13 cellular contexts compared by ENCODE assay signal in genomic region chr2:237427807-237428506, GRCh38. TPM values are rescaled to one million over a fixed set of nuclear protein-coding genes. Genes with fewer than 3 reads are reported as not detected.
A peak's percentile ranks its signal among the peaks of the same experiment; 100 is the strongest.
DNase-seq lines count a peak whose midpoint lies in the region; ATAC-seq and TF ChIP-seq lines count a peak whose summit lies in the region.
"Had no signal": no experiment of that assay in that cellular context is flagged by ENCODE, and none has a peak within 500 bp of the region (broad histone marks: within the 10 kb centered on the region; RNA-seq: fewer than 3 reads in every experiment).

No MANE protein-coding gene starts in this region.

- BruUV-seq in MCF 10A (replicated peaks; lab: Mats Ljungman, UMichigan) (no TSS peak), PC-9 (replicated peaks; lab: Mats Ljungman, UMichigan) (no TSS peak)

- H4K20me1 ChIP-seq in PC-9 (ENCODE audit: insufficient read depth): no peaks in the 10 kb centered on the region

- no peaks in the 10 kb centered on the region for H3K9me3 Mint-ChIP-seq in MCF 10A (ENCODE audit: unreplicated experiment)
- no peaks in the 10 kb centered on the region for H3K9me3 Mint-ChIP-seq in naive thymus-derived CD8-positive, alpha-beta T cell
- H3K9me3 Mint-ChIP-seq: activated B cell treated with CpG ODN at 0.5 μM for 24 hours had no signal

- no peaks in the 10 kb centered on the region for H3K36me3 Mint-ChIP-seq in MCF 10A (ENCODE audit: insufficient read depth, unreplicated experiment)
- H3K36me3 Mint-ChIP-seq in naive thymus-derived CD8-positive, alpha-beta T cell: peaks cover 0 to 2% (median 2%) of the 10 kb centered on the region in 3 donors

- ATAC-seq in naive thymus-derived CD8-positive, alpha-beta T cell: peak; percentile 48 to 54
- ATAC-seq: HepG2 had no signal

- H3K27ac ChIP-seq in breast epithelium (no peak overlapping the region), PC-9 (no peak overlapping the region)

- H3K4me3 ChIP-seq in breast epithelium: no peak overlapping the region
- H3K4me3 ChIP-seq in PC-9: no peak overlapping the region

- H3K9me3 ChIP-seq in breast epithelium: no peaks in the 10 kb centered on the region
- 0 out of 2 replicates have a peak, but pooled peaks cover 4% of the 10 kb centered on the region for H3K9me3 ChIP-seq in PC-9 (ENCODE audit: insufficient read depth, low read depth)

- peaks cover 23% of the 10 kb centered on the region for H3K4me1 Mint-ChIP-seq in MCF 10A (ENCODE audit: insufficient read depth, unreplicated experiment)
- peaks cover 32 to 89% (median 74%) of the 10 kb centered on the region in 4 donors for H3K4me1 Mint-ChIP-seq in naive thymus-derived CD8-positive, alpha-beta T cell

- no peaks in the 10 kb centered on the region for H3K27me3 Mint-ChIP-seq in MCF 10A (ENCODE audit: insufficient read depth, unreplicated experiment)
- H3K27me3 Mint-ChIP-seq in naive thymus-derived CD8-positive, alpha-beta T cell: no peaks in the 10 kb centered on the region

- TF ChIP-seq CTCF in MCF 10A (IDR thresholded peaks at IDR 0.05; ENCODE audit: unreplicated experiment) (no peak), breast epithelium (IDR thresholded peaks at IDR 0.05) (no peak), PC-9 (conservative IDR thresholded peaks at IDR 0.05) (no peak)

- POLR2A ChIA-PET in MCF 10A (lab: Yijun Ruan, JAX) (no interaction called here), PC-9 (lab: Charles Lee; ENCODE audit: unreplicated experiment) (no interaction called here)
- POLR2A ChIA-PET in naive thymus-derived CD8-positive, alpha-beta T cell (lab: Charles Lee): interaction anchor here (0.6 to 3.8 kb wide), 9 partner anchors 10 to 47 kb away, joined by 3 to 37 read pairs (median 3); no protein-coding TSS in a partner anchor

- H3F3A ChIP-seq in PC-9 (ENCODE audit: insufficient read depth, low read depth): peaks cover 19% of the 10 kb centered on the region; the same call in 1 of the 2 replicates

- H3K4me3 Mint-ChIP-seq in MCF 10A (ENCODE audit: unreplicated experiment): no peak overlapping the region
- peak overlapping the region in 9 of 10 donors; percentile 37 to 79 (median 68) for H3K4me3 Mint-ChIP-seq in naive thymus-derived CD8-positive, alpha-beta T cell
- H3K4me3 Mint-ChIP-seq: activated B cell treated with CpG ODN at 0.5 μM for 24 hours had no signal

- H3K36me3 ChIP-seq in breast epithelium (no peaks in the 10 kb centered on the region), PC-9 (ENCODE audit: low read depth) (no peaks in the 10 kb centered on the region)

- no peaks in the 10 kb centered on the region for H3K9me2 ChIP-seq in PC-9 (ENCODE audit: insufficient read depth)

- DNase-seq in MCF 10A (ENCODE audit: unreplicated experiment) (no peak), breast epithelium (ENCODE audit: low spot score in 2 of 2) (no peak), activated T-cell treated with anti-CD3 and anti-CD28 coated beads for 1 hour (ENCODE audit: low read depth) (peak; percentile 41), ureter (ENCODE audit: low spot score) (peak; percentile 27), GDM1 (lab: John Stamatoyannopoulos, UW) (no peak), kidney glomerular epithelial cell (lab: John Stamatoyannopoulos, UW) (no peak), PC-9 (no peak)
- peak in 5 of 10 donors; percentile 15 to 79 (median 37) for DNase-seq in naive thymus-derived CD8-positive, alpha-beta T cell
- DNase-seq: 8988T, activated B cell treated with CpG ODN at 0.5 μM for 24 hours, GOT3, NCI-H748 treated with DMSO at 0.1 percent for 48 hours had no signal

- peak overlapping the region; percentile 36 for H3K27ac Mint-ChIP-seq in MCF 10A (ENCODE audit: low read depth, unreplicated experiment)
- H3K27ac Mint-ChIP-seq in naive thymus-derived CD8-positive, alpha-beta T cell: peak overlapping the region; percentile 23 to 100 (median 88)
- H3K27ac Mint-ChIP-seq: activated B cell treated with CpG ODN at 0.5 μM for 24 hours had no signal

- TF ChIP-seq POLR2A in breast epithelium (IDR thresholded peaks at IDR 0.05): no peak

- H3K4me2 ChIP-seq in PC-9: no peak overlapping the region

- H3K4me1 ChIP-seq in breast epithelium: peaks cover 0 to 4% of the 10 kb centered on the region in 2 donors
- H3K4me1 ChIP-seq in PC-9 (replicated peaks; ENCODE audit: insufficient read depth): peaks cover 15% of the 10 kb centered on the region

- no peaks in the 10 kb centered on the region for H3K79me2 ChIP-seq in PC-9 (ENCODE audit: low read depth)

- CTCF ChIA-PET in MCF 10A (lab: Yijun Ruan, JAX): interaction anchor here (1.6 kb wide), 1 partner anchor 18 kb away, joined by 6 read pairs; no protein-coding TSS in a partner anchor
- CTCF ChIA-PET in PC-9 (lab: Charles Lee): no interaction called here

- H2AFZ ChIP-seq in PC-9: no peak overlapping the region

- intact Hi-C loops in MCF 10A (cut with micrococcal nuclease) (no loop called here), breast epithelium (cut with DNase I; ENCODE audit: low total_unique reads) (no loop called here), PC-9 (cut with micrococcal nuclease; ENCODE audit: unreplicated experiment) (no loop called here)

- H3K27me3 ChIP-seq in breast epithelium (no peaks in the 10 kb centered on the region), PC-9 (ENCODE audit: insufficient read depth, low read depth) (no peaks in the 10 kb centered on the region)

RNA-seq across cellular contexts. Expression of gene COL6A3, which starts 14.0 kb away (rescaled TPM):
- total RNA-seq in MCF 10A (2022): 0.19 and 0.61 TPM in 2 replicates
- total RNA-seq in breast epithelium: 100 to 1,000 TPM; 116 to 907 (median 320) TPM
- total RNA-seq in naive thymus-derived CD8-positive, alpha-beta T cell: 1 to 10 TPM; 3.5 to 4.1 TPM
- 1 to 10 TPM in 2 of 3 donors, under 1 TPM in 1; 0.95 to 2.0 (median 1.8) TPM for polyA plus RNA-seq in naive thymus-derived CD8-positive, alpha-beta T cell
- 197 TPM for total RNA-seq in ureter
- 0.57 and 0.75 TPM in 2 replicates for total RNA-seq in PC-9 (2021)
- total RNA-seq: HepG2 had no signal

RNA-seq across cellular contexts. Expression of gene MLPH, which starts 59.1 kb away (rescaled TPM):
- total RNA-seq in MCF 10A (2022): 27.1 and 28.5 TPM in 2 replicates
- total RNA-seq in breast epithelium: 100 to 1,000 TPM in 2 of 3 donors, 10 to 100 TPM in 1; 15.5 to 242 (median 223) TPM
- not detected for total RNA-seq in naive thymus-derived CD8-positive, alpha-beta T cell
- polyA plus RNA-seq in naive thymus-derived CD8-positive, alpha-beta T cell: not detected
- 236 TPM for total RNA-seq in ureter
- 237 and 283 TPM in 2 replicates for total RNA-seq in PC-9 (2021)
- total RNA-seq: activated B cell treated with CpG ODN at 0.5 μM for 24 hours, HepG2 had no signal

Comparison
In these comparisons a context has a peak if more than half of its experiments do, and no peak if none do; other contexts are left out.
1. RNA of gene COL6A3, which starts 14.0 kb away (total RNA-seq): 116 to 907 TPM in breast epithelium and 197 TPM in ureter (single experiment); 3.5 to 4.1 TPM in naive thymus-derived CD8-positive, alpha-beta T cell, 0.57 to 0.75 TPM in PC-9 and 0.19 to 0.61 TPM in MCF 10A; every median in the first group is over 10 times any median in the second.
2. DNase-seq: peak in activated T-cell treated with anti-CD3 and anti-CD28 coated beads for 1 hour (single experiment) and ureter (single experiment); none in MCF 10A (single experiment), breast epithelium (0 of 2), GDM1 (single experiment), kidney glomerular epithelial cell (single experiment) and PC-9 (0 of 2).
3. RNA of gene MLPH, which starts 59.1 kb away (total RNA-seq): 237 to 283 TPM in PC-9, 236 TPM in ureter (single experiment), 15.5 to 242 TPM in breast epithelium and 27.1 to 28.5 TPM in MCF 10A; not detected in naive thymus-derived CD8-positive, alpha-beta T cell; every median in the first group is over 10 times any median in the second.